Comparison of ENCODE assay signal across 7 cellular contexts in the genomic region with DNA sequence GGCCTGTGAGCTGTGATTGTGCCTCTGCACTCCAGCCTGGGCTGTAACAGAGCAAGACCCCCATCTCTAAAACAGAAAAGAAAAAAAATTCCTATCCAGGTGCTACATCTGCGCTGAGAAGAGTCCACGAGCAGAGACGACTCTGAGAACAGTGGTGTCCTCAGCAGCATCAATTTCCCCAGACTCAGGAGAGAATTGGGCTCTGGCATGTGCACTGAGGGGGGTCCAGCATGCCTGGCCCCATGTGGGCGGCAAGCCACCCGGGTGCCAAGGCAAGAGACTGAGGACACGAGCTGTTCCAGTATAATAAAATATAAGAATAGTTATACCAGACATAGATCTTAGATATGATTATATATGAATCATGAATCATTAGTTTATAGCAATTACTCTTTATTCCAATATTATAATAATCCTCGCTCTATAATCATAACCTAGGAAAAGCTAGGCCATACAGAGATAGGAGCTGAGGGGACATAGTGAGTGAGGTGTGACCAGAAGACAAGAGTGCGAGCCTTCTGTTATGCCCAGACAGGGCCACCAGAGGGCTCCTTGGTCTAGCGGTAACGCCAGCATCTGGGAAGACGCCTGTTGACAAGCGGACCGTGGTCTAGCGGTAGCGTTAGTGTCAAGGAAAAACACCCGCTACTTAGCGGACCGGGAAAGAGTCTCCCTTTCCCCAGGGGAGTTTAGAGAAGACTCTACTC. TPM values are rescaled to one million over a fixed set of nuclear protein-coding genes. Genes with fewer than 3 reads are reported as not detected.
DNase-seq lines count a peak whose midpoint lies in the region; ATAC-seq and TF ChIP-seq lines count a peak whose summit lies in the region.
"Not testable (repeated sequence)": the region's sequence is repeated elsewhere in the genome, so short reads cannot be mapped to it uniquely, and the experiment has no call there.

No MANE protein-coding gene starts in this region.

- DNase-seq in ELR (ENCODE audit: low read depth) = peak; percentile 49
- peak; percentile 67 for DNase-seq in Kasumi-1 (lab: John Stamatoyannopoulos, UW)
- DNase-seq in Peyer's patch, ovary: not testable (repeated sequence)
- DNase-seq in activated CD4-positive, alpha-beta T cell treated with anti-CD3 and anti-CD28 coated beads, Interleukin-2, amount 50 U/mL, for 48 hours = peak; percentile 36 to 46
- DNase-seq in central memory CD4-positive, alpha-beta T cell = peak; percentile 18
- DNase-seq in left ventricle myocardium superior = peak; percentile 42

- TF ChIP-seq CTCF in Peyer's patch (IDR thresholded peaks at IDR 0.05) (peak; percentile 24 to 73 (median 64)), ovary (IDR thresholded peaks at IDR 0.05) (peak in 2 of 3 donors; percentile 36 to 40)

- WGBS in ovary, 3 donors = 30 to 36% (median 33%) methylated on average over 18 of the region's 18 CpGs

- intact Hi-C loops in left ventricle myocardium superior (cut with micrococcal nuclease); ovary (cut with DNase I): not testable (repeated sequence)

- H3K4me3 ChIP-seq in Peyer's patch, ovary: not testable (repeated sequence)

- not testable (repeated sequence) for H3K27me3 ChIP-seq in Peyer's patch, ovary

- peaks cover 0 to 36% (median 0%) of the 10 kb centered on the region in 3 donors for H3K36me3 ChIP-seq in Peyer's patch
- not testable (repeated sequence) for H3K36me3 ChIP-seq in ovary

- not testable (repeated sequence) for H3K4me1 ChIP-seq in Peyer's patch; ovary (ENCODE audit: insufficient read depth)

- TF ChIP-seq EP300 in ovary (IDR thresholded peaks at IDR 0.05) = not testable (repeated sequence)

- not testable (repeated sequence) for ATAC-seq in left ventricle myocardium superior

- not testable (repeated sequence) for H3K27ac ChIP-seq in Peyer's patch, ovary

- TF ChIP-seq POLR2A in Peyer's patch (IDR thresholded peaks at IDR 0.05); ovary (IDR thresholded peaks at IDR 0.05): not testable (repeated sequence)

- H3K9me3 ChIP-seq in Peyer's patch, ovary: not testable (repeated sequence)

RNA-seq across cellular contexts. Expression of a gene that starts 7.9 kb away (rescaled TPM):
- total RNA-seq in Peyer's patch (10 to 100 TPM; 33.5 to 45.4 (median 43.4) TPM), left ventricle myocardium superior (12.0 TPM), ovary (10 to 100 TPM; 22.8 to 45.1 (median 31.1) TPM)
- polyA plus RNA-seq in ovary = 10 to 100 TPM; 29.4 to 55.5 TPM

RNA-seq across cellular contexts. Expression of a gene that starts 8.1 kb away (rescaled TPM):
- 100 to 1,000 TPM; 118 to 186 (median 171) TPM for total RNA-seq in Peyer's patch
- 42.1 TPM for total RNA-seq in left ventricle myocardium superior
- 10 to 100 TPM; 39.1 to 91.5 (median 71.7) TPM for total RNA-seq in ovary
- 10 to 100 TPM; 73.4 to 73.9 TPM for polyA plus RNA-seq in ovary

RNA-seq across cellular contexts. Expression of a gene that starts 9.1 kb away (rescaled TPM):
- total RNA-seq in Peyer's patch (10 to 100 TPM; 13.9 to 27.2 (median 17.0) TPM), left ventricle myocardium superior (6.2 TPM), ovary (10 to 100 TPM in 3 of 7 donors, 1 to 10 TPM in 4; 5.1 to 17.8 (median 9.4) TPM)
- 10 to 100 TPM in 1 of 2 donors, 1 to 10 TPM in 1; 6.9 to 10.4 TPM for polyA plus RNA-seq in ovary

RNA-seq across cellular contexts. Expression of a gene that starts 9.3 kb away (rescaled TPM):
- total RNA-seq in Peyer's patch (10 to 100 TPM in 3 of 4 donors, 1 to 10 TPM in 1; 1.7 to 55.4 (median 41.9) TPM), left ventricle myocardium superior (12.4 TPM), ovary (10 to 100 TPM; 14.5 to 35.7 (median 20.9) TPM)
- polyA plus RNA-seq in ovary = 10 to 100 TPM in 1 of 2 donors, 1 to 10 TPM in 1; 1.7 to 32.8 TPM

RNA-seq across cellular contexts. Expression of a gene that starts 19.3 kb away (rescaled TPM):
- not detected for total RNA-seq in Peyer's patch
- total RNA-seq in left ventricle myocardium superior = not detected
- total RNA-seq in ovary = under 1 TPM in 1 of 7 donors, not detected in 6; 0.22 TPM
- 1 to 10 TPM in 1 of 2 donors, under 1 TPM in 1; 0.39 to 1.3 TPM for polyA plus RNA-seq in ovary
